19 cellular contexts compared by ENCODE assay signal in the genomic region with DNA sequence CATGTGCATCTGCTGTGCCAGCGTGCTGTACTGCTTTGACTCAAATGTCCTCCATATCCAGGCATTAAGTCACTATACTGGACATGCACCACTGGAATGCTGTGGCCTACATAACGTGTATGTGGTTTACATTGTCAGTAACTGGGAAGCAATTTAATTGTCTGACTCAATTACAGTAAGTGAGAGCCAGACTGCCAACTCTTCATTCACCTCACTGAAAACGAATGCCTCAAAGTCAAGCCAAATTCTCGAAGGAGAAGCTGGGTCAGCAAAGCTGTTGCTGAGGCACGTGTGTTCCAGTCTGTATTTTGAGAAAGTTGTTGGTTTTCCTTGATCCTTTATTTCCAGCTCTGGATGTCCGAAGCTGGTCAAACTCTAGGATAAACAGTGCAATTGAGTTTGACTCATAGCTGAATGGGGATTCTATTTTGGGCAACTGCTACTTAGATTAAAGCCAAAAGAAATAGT.
DNase-seq lines count a peak whose midpoint lies in the region; ATAC-seq lines count a peak whose summit lies in the region.
"Had no signal": no experiment of that assay in that cellular context is flagged by ENCODE, and none has a peak within 500 bp of the region (broad histone marks: within the 10 kb centered on the region; RNA-seq: fewer than 3 reads in every experiment).

No MANE protein-coding gene starts in this region.

- no peak overlapping the region for H3K4me3 ChIP-seq in skeletal muscle cell (ENCODE audit: low read depth, low read length)
- H3K4me3 ChIP-seq: transverse colon had no signal

- peak; percentile 88 for DNase-seq in EL
- DNase-seq in SW480 (ENCODE audit: low spot score): peak; percentile 42
- DNase-seq in fibroblast of gingiva (ENCODE audit: low read depth): peak; percentile 99
- DNase-seq in skeletal muscle cell (ENCODE audit: low read depth): peak; percentile 96
- no peak for DNase-seq in T1000 (lab: John Stamatoyannopoulos, UW)
- no peak for DNase-seq in effector CD8-positive, alpha-beta T cell (lab: John Stamatoyannopoulos, UW)
- DNase-seq in SHP77 (lab: John Stamatoyannopoulos, UW): no peak
- DNase-seq: C1 segment of cervical spinal cord, cortex of kidney, DND-41, foreskin melanocyte, midbrain, NCI-H1417, NCI-H524 treated with DMSO at 0.1 percent for 48 hours, posterior cingulate gyrus, T-helper 1 cell, transverse colon had no signal

- no peak for ATAC-seq in GM19035 (IDR thresholded peaks at IDR 0.05; ENCODE audit: unreplicated experiment)
- ATAC-seq: activated CD4-positive, CD25-positive, alpha-beta regulatory T cell treated with anti-CD3 and anti-CD28 coated beads, Interleukin-2, amount 50 U/mL, for 24 hours had no signal

Comparison
In these comparisons a context has a peak if more than half of its experiments do, and no peak if none do; other contexts are left out.
1. DNase-seq: peak in EL (single experiment), SW480 (single experiment), fibroblast of gingiva (single experiment) and skeletal muscle cell (single experiment); none in T1000 (single experiment), effector CD8-positive, alpha-beta T cell (single experiment) and SHP77 (0 of 2).